ENCODE assay signal across 2 cellular contexts in the genomic region with DNA sequence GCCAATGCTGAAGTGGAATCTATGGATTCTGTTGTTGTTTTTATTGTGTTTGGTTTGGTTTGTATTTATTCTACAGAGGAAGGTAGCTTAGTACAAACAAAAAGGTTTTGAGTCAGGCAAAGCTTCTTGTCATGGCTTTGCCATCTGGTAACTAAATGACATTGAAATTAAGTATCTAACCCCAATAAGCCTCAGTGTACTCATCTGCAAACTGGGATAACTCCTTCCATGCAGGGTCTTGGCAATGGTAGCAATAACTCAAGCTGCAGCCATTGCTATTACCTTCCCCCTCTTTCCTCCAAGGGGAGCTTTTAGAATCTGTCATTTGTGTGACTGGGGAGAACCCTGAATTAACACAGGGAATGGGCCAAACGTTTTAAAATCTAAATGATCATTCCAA.
TF ChIP-seq lines count a peak whose summit lies in the region.

No MANE protein-coding gene starts in this region.

TF ChIP-seq in HEK293, 187 proteins besides CTCF, POLR2A, EP300 and RAD21:
- TF ChIP-seq FEZF1 (tag by site-specific recombination; IDR thresholded peaks at IDR 0.05), result no peak
- TF ChIP-seq ZNF157 (tag by site-specific recombination; IDR thresholded peaks at IDR 0.05), result peak; percentile 65

TF ChIP-seq in H1, 55 proteins besides CTCF, POLR2A, EP300 and RAD21:
- no peak for TF ChIP-seq TAF7 (optimal IDR thresholded peaks at IDR 0.05; ENCODE audit: borderline replicate concordance, low read depth, low read length)
- no peak for TF ChIP-seq HDAC6 (IDR thresholded peaks at IDR 0.05; ENCODE audit: low read depth, low read length)
- TF ChIP-seq JUN (IDR thresholded peaks at IDR 0.05; ENCODE audit: low read depth, low read length), result no peak
- TF ChIP-seq ASH2L (IDR thresholded peaks at IDR 0.05; ENCODE audit: low read length), result no peak
- TF ChIP-seq KDM1A (IDR thresholded peaks at IDR 0.05; ENCODE audit: borderline replicate concordance, low read length), result peak; percentile 93
- no peak for TF ChIP-seq CBX5 (IDR thresholded peaks at IDR 0.05; ENCODE audit: low read depth, low read length)
- no peak for TF ChIP-seq NANOG (IDR thresholded peaks at IDR 0.05; ENCODE audit: insufficient read depth, low read depth, low read length, poor library complexity, severe bottlenecking)
- no peak for TF ChIP-seq NRF1 (IDR thresholded peaks at IDR 0.05; ENCODE audit: low read depth, low read length)
- no peak for TF ChIP-seq GTF2F1 (IDR thresholded peaks at IDR 0.05; ENCODE audit: borderline replicate concordance, low read depth, low read length)
- no peak for TF ChIP-seq BACH1 (IDR thresholded peaks at IDR 0.05; ENCODE audit: low read length)
- TF ChIP-seq HDAC2 (IDR thresholded peaks at IDR 0.05; ENCODE audit: borderline replicate concordance in 1 of 2, low read depth in 2 of 2, low read length in 2 of 2), result 0 out of 4 replicates have a peak, but pooled peaks of 1 of the 2 experiments have one; percentile 62
- no peak for TF ChIP-seq CTBP2 (IDR thresholded peaks at IDR 0.05; ENCODE audit: borderline replicate concordance, insufficient read depth, insufficient read length, low read length)
